ENCODE assay signal across 2 cellular contexts in genomic region chr12:103839103-103839502, GRCh38.
A peak's percentile ranks its signal among the peaks of the same experiment; 100 is the strongest.
TF ChIP-seq lines count a peak whose summit lies in the region.

No MANE protein-coding gene starts in this region.

TF ChIP-seq in K562, 482 proteins besides CTCF, POLR2A, EP300 and RAD21:
- TF ChIP-seq PHF8 (IDR thresholded peaks at IDR 0.05; ENCODE audit: borderline replicate concordance, low read length) = no peak
- TF ChIP-seq CEBPB (tag; IDR thresholded peaks at IDR 0.05) = peak; percentile 26; the same call in 1 of the 2 replicates

TF ChIP-seq in HepG2, 621 proteins besides CTCF, POLR2A, EP300 and RAD21:
- no peak for TF ChIP-seq MATR3 (CRISPR knock-in tag; IDR thresholded peaks at IDR 0.05)
- 0 out of 2 replicates have a peak, but pooled peaks have one; percentile 22 for TF ChIP-seq KDM2A (CRISPR knock-in tag; IDR thresholded peaks at IDR 0.05; ENCODE audit: borderline replicate concordance, low read depth)
- TF ChIP-seq CEBPG (CRISPR knock-in tag; IDR thresholded peaks at IDR 0.05) = peak; percentile 86
- 0 out of 2 replicates have a peak, but pooled peaks have one; percentile 22 for TF ChIP-seq ZMYM3 (CRISPR knock-in tag; IDR thresholded peaks at IDR 0.05)
- peak; percentile 84 for TF ChIP-seq CEBPB (IDR thresholded peaks at IDR 0.05; ENCODE audit: borderline replicate concordance, low read depth, low read length)
- peak; percentile 25; the same call in 1 of the 2 replicates for TF ChIP-seq ZFY (CRISPR knock-in tag; IDR thresholded peaks at IDR 0.05)
- TF ChIP-seq, protein P1, sequence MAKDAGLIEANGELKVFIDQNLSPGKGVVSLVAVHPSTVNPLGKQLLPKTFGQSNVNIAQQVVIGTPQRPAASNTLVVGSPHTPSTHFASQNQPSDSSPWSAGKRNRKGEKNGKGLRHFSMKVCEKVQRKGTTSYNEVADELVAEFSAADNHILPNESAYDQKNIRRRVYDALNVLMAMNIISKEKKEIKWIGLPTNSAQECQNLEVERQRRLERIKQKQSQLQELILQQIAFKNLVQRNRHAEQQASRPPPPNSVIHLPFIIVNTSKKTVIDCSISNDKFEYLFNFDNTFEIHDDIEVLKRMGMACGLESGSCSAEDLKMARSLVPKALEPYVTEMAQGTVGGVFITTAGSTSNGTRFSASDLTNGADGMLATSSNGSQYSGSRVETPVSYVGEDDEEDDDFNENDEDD (CRISPR knock-in tag; IDR thresholded peaks at IDR 0.05; ENCODE audit: borderline replicate concordance) = 0 out of 2 replicates have a peak, but pooled peaks have one; percentile 10
- TF ChIP-seq SIN3A (IDR thresholded peaks at IDR 0.05; ENCODE audit: borderline replicate concordance, low read depth, low read length) = 0 out of 2 replicates have a peak, but pooled peaks have one; percentile 41
- no peak for TF ChIP-seq TSC22D2 (CRISPR knock-in tag; IDR thresholded peaks at IDR 0.05; ENCODE audit: borderline replicate concordance)
- peak; percentile 50 for TF ChIP-seq ZFX (CRISPR knock-in tag; IDR thresholded peaks at IDR 0.05; ENCODE audit: low read depth)
- TF ChIP-seq ZNF770 (CRISPR knock-in tag; IDR thresholded peaks at IDR 0.05) = peak; percentile 85
- TF ChIP-seq, protein P2, sequence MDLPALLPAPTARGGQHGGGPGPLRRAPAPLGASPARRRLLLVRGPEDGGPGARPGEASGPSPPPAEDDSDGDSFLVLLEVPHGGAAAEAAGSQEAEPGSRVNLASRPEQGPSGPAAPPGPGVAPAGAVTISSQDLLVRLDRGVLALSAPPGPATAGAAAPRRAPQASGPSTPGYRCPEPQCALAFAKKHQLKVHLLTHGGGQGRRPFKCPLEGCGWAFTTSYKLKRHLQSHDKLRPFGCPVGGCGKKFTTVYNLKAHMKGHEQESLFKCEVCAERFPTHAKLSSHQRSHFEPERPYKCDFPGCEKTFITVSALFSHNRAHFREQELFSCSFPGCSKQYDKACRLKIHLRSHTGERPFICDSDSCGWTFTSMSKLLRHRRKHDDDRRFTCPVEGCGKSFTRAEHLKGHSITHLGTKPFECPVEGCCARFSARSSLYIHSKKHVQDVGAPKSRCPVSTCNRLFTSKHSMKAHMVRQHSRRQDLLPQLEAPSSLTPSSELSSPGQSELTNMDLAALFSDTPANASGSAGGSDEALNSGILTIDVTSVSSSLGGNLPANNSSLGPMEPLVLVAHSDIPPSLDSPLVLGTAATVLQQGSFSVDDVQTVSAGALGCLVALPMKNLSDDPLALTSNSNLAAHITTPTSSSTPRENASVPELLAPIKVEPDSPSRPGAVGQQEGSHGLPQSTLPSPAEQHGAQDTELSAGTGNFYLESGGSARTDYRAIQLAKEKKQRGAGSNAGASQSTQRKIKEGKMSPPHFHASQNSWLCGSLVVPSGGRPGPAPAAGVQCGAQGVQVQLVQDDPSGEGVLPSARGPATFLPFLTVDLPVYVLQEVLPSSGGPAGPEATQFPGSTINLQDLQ (CRISPR knock-in tag; IDR thresholded peaks at IDR 0.05) = no peak
- 0 out of 2 replicates have a peak, but pooled peaks have one; percentile 20 for TF ChIP-seq SALL1 (CRISPR knock-in tag; IDR thresholded peaks at IDR 0.05)
- TF ChIP-seq REL (CRISPR knock-in tag; conservative IDR thresholded peaks at IDR 0.05) = no peak
- 0 out of 2 replicates have a peak, but pooled peaks have one; percentile 16 for TF ChIP-seq MBD4 (IDR thresholded peaks at IDR 0.05; ENCODE audit: borderline replicate concordance, low read length)
- peak; percentile 50; the same call in 1 of the 2 replicates for TF ChIP-seq ZNF263 (CRISPR knock-in tag; IDR thresholded peaks at IDR 0.05)
- TF ChIP-seq TFDP2 (CRISPR knock-in tag; IDR thresholded peaks at IDR 0.05) = 0 out of 2 replicates have a peak, but pooled peaks have one; percentile 9
- TF ChIP-seq MXD4 (CRISPR knock-in tag; IDR thresholded peaks at IDR 0.05) = 0 out of 2 replicates have a peak, but pooled peaks have one; percentile 27
TF ChIP-seq in HepG2: peak in this region for 14.
